8 cellular contexts compared by ENCODE assay signal in genomic region chr11:120168960-120169681, GRCh38. TPM values are rescaled to one million over a fixed set of nuclear protein-coding genes. Genes with fewer than 3 reads are reported as not detected.
DNase-seq lines count a peak whose midpoint lies in the region; ATAC-seq and TF ChIP-seq lines count a peak whose summit lies in the region.

No MANE protein-coding gene starts in this region.

- intact Hi-C loops in activated CD4-positive, alpha-beta memory T cell treated with anti-CD3 and anti-CD28 coated beads for 36 hours (cut with micrococcal nuclease), result loop anchor here (1.0 kb wide), 1 partner anchor 41 kb away; no protein-coding TSS in a partner anchor
- intact Hi-C loops in lower lobe of right lung (cut with DNase I), result no loop called here

- CTCF ChIA-PET in activated CD4-positive, alpha-beta memory T cell treated with anti-CD3 and anti-CD28 coated beads for 36 hours (lab: Charles Lee), result interaction anchor here (0.7 to 8.6 kb wide), 13 partner anchors 8 to 132 kb away, joined by 3 to 66 read pairs (median 4); no protein-coding TSS in a partner anchor

- peaks cover 66% of the 10 kb centered on the region for H3K27me3 Mint-ChIP-seq in activated CD4-positive, alpha-beta memory T cell treated with anti-CD3 and anti-CD28 coated beads for 36 hours

- TF ChIP-seq CTCF in lower lobe of right lung (IDR thresholded peaks at IDR 0.05), result peak; percentile 90

- H3K36me3 ChIP-seq in ectodermal cell (ENCODE audit: control insufficient read depth, insufficient read depth, low read length), result no peaks in the 10 kb centered on the region
- H3K36me3 ChIP-seq in lower lobe of right lung, result no peaks in the 10 kb centered on the region

- H3K4me3 Mint-ChIP-seq in activated CD4-positive, alpha-beta memory T cell treated with anti-CD3 and anti-CD28 coated beads for 36 hours, result peak overlapping the region; percentile 56

- no peak overlapping the region for H3K27ac Mint-ChIP-seq in activated CD4-positive, alpha-beta memory T cell treated with anti-CD3 and anti-CD28 coated beads for 36 hours

- H3K4me1 ChIP-seq in ectodermal cell (ENCODE audit: control insufficient read depth, insufficient read depth, low read length) (peaks cover 10% of the 10 kb centered on the region), lower lobe of right lung (peaks cover 18% of the 10 kb centered on the region)

- DNase-seq in NCI-H1417 (lab: John Stamatoyannopoulos, UW) (peak; percentile 73 to 93 (median 92)), NCI-H1417 treated with DMSO at 0.1 percent for 48 hours (lab: John Stamatoyannopoulos, UW) (no peak), NCI-H2171 (lab: John Stamatoyannopoulos, UW) (peak; percentile 30), lower lobe of right lung (peak; percentile 74), cortex of kidney (lab: John Stamatoyannopoulos, UW) (no peak)
- DNase-seq in activated CD4-positive, alpha-beta memory T cell treated with anti-CD3 and anti-CD28 coated beads for 36 hours, result peak; percentile 68
- DNase-seq in stimulated activated CD4-positive, alpha-beta T cell treated with anti-CD3 and anti-CD28 coated beads, Interleukin-4, amount 100 ng/mL, for 48 hours (ENCODE audit: low read depth in 2 of 2), result peak; percentile 48 to 51

- ATAC-seq in lower lobe of right lung, result peak; percentile 93 to 94

- peaks cover 71% of the 10 kb centered on the region for H3K27me3 ChIP-seq in ectodermal cell (ENCODE audit: control insufficient read depth, insufficient read depth, low read length, poor library complexity, severe bottlenecking)
- peaks cover 69% of the 10 kb centered on the region for H3K27me3 ChIP-seq in lower lobe of right lung (ENCODE audit: low read depth)

- H3K27ac ChIP-seq in ectodermal cell (ENCODE audit: insufficient read depth, low read depth, low read length, poor library complexity, severe bottlenecking), result no peak overlapping the region
- no peak overlapping the region for H3K27ac ChIP-seq in lower lobe of right lung

- peak overlapping the region; percentile 39 for H3K4me3 ChIP-seq in ectodermal cell (ENCODE audit: insufficient read depth, low read depth, low read length)
- peak overlapping the region; percentile 57 for H3K4me3 ChIP-seq in lower lobe of right lung

- 4% methylated on average over 71 of the region's 71 CpGs for WGBS in ectodermal cell, 2 experiments

- H3K9me3 ChIP-seq in ectodermal cell (ENCODE audit: control insufficient read depth, low read length), result no peaks in the 10 kb centered on the region
- H3K9me3 ChIP-seq in lower lobe of right lung, result no peaks in the 10 kb centered on the region

- H3K9me3 Mint-ChIP-seq in activated CD4-positive, alpha-beta memory T cell treated with anti-CD3 and anti-CD28 coated beads for 36 hours, result no peaks in the 10 kb centered on the region

- peaks cover 7% of the 10 kb centered on the region for H3K4me1 Mint-ChIP-seq in activated CD4-positive, alpha-beta memory T cell treated with anti-CD3 and anti-CD28 coated beads for 36 hours (ENCODE audit: low read depth)

- no peaks in the 10 kb centered on the region for H3K36me3 Mint-ChIP-seq in activated CD4-positive, alpha-beta memory T cell treated with anti-CD3 and anti-CD28 coated beads for 36 hours

- POLR2A ChIA-PET in activated CD4-positive, alpha-beta memory T cell treated with anti-CD3 and anti-CD28 coated beads for 36 hours (lab: Charles Lee), result no interaction called here

RNA-seq across cellular contexts. Expression of gene TRIM29, which starts 31.2 kb away (rescaled TPM):
- not detected for total RNA-seq in activated CD4-positive, alpha-beta memory T cell treated with anti-CD3 and anti-CD28 coated beads for 36 hours
- polyA plus RNA-seq in ectodermal cell (2013, experiment 1 of 4), result not detected
- polyA plus RNA-seq in ectodermal cell (2013, experiment 2 of 4), result 0.16 TPM
- polyA plus RNA-seq in ectodermal cell (2013, experiment 3 of 4), result 0.27 TPM
- not detected for polyA plus RNA-seq in ectodermal cell (2013, experiment 4 of 4)
- total RNA-seq in lower lobe of right lung, result 8.3 TPM

RNA-seq across cellular contexts. Expression of gene OAF, which starts 41.7 kb away (rescaled TPM):
- total RNA-seq in activated CD4-positive, alpha-beta memory T cell treated with anti-CD3 and anti-CD28 coated beads for 36 hours, result 1 to 10 TPM in 1 of 2 experiments, under 1 TPM in 1; 0.90 to 1.2 TPM
- polyA plus RNA-seq in ectodermal cell (2013, experiment 1 of 4), result 4.1 TPM
- 3.5 TPM for polyA plus RNA-seq in ectodermal cell (2013, experiment 2 of 4)
- 3.0 TPM for polyA plus RNA-seq in ectodermal cell (2013, experiment 3 of 4)
- polyA plus RNA-seq in ectodermal cell (2013, experiment 4 of 4), result 4.5 TPM
- total RNA-seq in lower lobe of right lung, result 17.8 TPM

Comparison
In these comparisons a context has a peak if more than half of its experiments do, and no peak if none do; other contexts are left out.
1. DNase-seq: peak in NCI-H1417 (3 of 3), NCI-H2171 (single experiment), activated CD4-positive, alpha-beta memory T cell treated with anti-CD3 and anti-CD28 coated beads for 36 hours (single experiment), lower lobe of right lung (single experiment) and stimulated activated CD4-positive, alpha-beta T cell treated with anti-CD3 and anti-CD28 coated beads, Interleukin-4, amount 100 ng/mL, for 48 hours (2 of 2); none in NCI-H1417 treated with DMSO at 0.1 percent for 48 hours (single experiment) and cortex of kidney (single experiment).